In genomic region chr12:30200864-30201263, GRCh38 we compare ENCODE assay signal across 15 cellular contexts.
DNase-seq lines count a peak whose midpoint lies in the region; ATAC-seq, FAIRE-seq and TF ChIP-seq lines count a peak whose summit lies in the region.
"Had no signal": no experiment of that assay in that cellular context is flagged by ENCODE, and none has a peak within 500 bp of the region (broad histone marks: within the 10 kb centered on the region; RNA-seq: fewer than 3 reads in every experiment).

No MANE protein-coding gene starts in this region.

- H3K14ac ChIP-seq in H9 (ENCODE audit: insufficient read depth, low read length): no peak overlapping the region; the same call in 1 of the 2 replicates

- peak overlapping the region; percentile 61 to 81 for H3K4me3 Mint-ChIP-seq in H9
- H3K4me3 Mint-ChIP-seq: activated CD4-positive, alpha-beta memory T cell treated with anti-CD3 and anti-CD28 coated beads for 36 hours; B cell had no signal

- peaks cover 33% of the 10 kb centered on the region for H3K27me3 Mint-ChIP-seq in H9 (ENCODE audit: low read depth)

- no peak overlapping the region for H2AK5ac ChIP-seq in H9 (ENCODE audit: insufficient read length, low read length)

- H3K18ac ChIP-seq in H9 (ENCODE audit: insufficient read length, low read depth, low read length): no peak overlapping the region

- H3K4me2 ChIP-seq in H9 (ENCODE audit: insufficient read depth, insufficient read length, low read length) (peak overlapping the region; percentile 47), skeletal muscle satellite cell (ENCODE audit: low read length) (peak overlapping the region; percentile 86)

- H3K9ac ChIP-seq in H9 (ENCODE audit: extremely low read depth, insufficient read length, low read length) (no peak overlapping the region), kidney (ENCODE audit: low read length in 2 of 2) (no peak overlapping the region), skeletal muscle satellite cell (ENCODE audit: low read depth, low read length) (no peak overlapping the region)

- H2BK5ac ChIP-seq in H9 (ENCODE audit: insufficient read length, low read length): no peak overlapping the region

- H3K36me3 ChIP-seq in kidney (ENCODE audit: control insufficient read depth in 1 of 2, insufficient read depth in 2 of 2, low read length in 2 of 2): no peaks in the 10 kb centered on the region
- no peaks in the 10 kb centered on the region for H3K36me3 ChIP-seq in skeletal muscle satellite cell (ENCODE audit: insufficient read depth, low read length)

- TF ChIP-seq CTCF in H9 (conservative IDR thresholded peaks at IDR 0.05) (no peak), coronary artery (IDR thresholded peaks at IDR 0.05) (no peak), kidney (IDR thresholded peaks at IDR 0.05; ENCODE audit: borderline replicate concordance, extremely low read depth, insufficient read depth) (no peak)

- H3K27me3 ChIP-seq in H9 (ENCODE audit: insufficient read depth, low read length) (no peaks in the 10 kb centered on the region; the same call in 1 of the 2 replicates), skeletal muscle satellite cell (ENCODE audit: control insufficient read depth, insufficient read depth, low read length) (peaks cover 28% of the 10 kb centered on the region)

- no peaks in the 10 kb centered on the region for H3K79me2 ChIP-seq in H9 (ENCODE audit: insufficient read depth, low read length)

- H4K5ac ChIP-seq in H9 (ENCODE audit: insufficient read length, low read depth, low read length): no peak overlapping the region

- H3K23me2 ChIP-seq in H9 (ENCODE audit: insufficient read length, low read depth, low read length, poor library complexity, severe bottlenecking): no peaks in the 10 kb centered on the region

- H4K8ac ChIP-seq in H9 (replicated peaks; ENCODE audit: insufficient read length, low read depth, low read length): no peak overlapping the region

- intact Hi-C loops in kidney (cut with DNase I): no loop called here

- H2BK12ac ChIP-seq in H9 (ENCODE audit: insufficient read length, low read depth, low read length): no peak overlapping the region

- DNase-seq in H9 (peak; percentile 41), coronary artery (ENCODE audit: low spot score) (no peak), kidney (peak; percentile 72)
- DNase-seq: activated CD4-positive, alpha-beta memory T cell treated with anti-CD3 and anti-CD28 coated beads for 36 hours; activated naive CD4-positive, alpha-beta T cell treated with Interleukin-2 at 50 U/mL for 16 hours; effector CD4-positive, alpha-beta T cell; GDM1; mucosa of descending colon; PC-3 had no signal

- no peak overlapping the region for H3K56ac ChIP-seq in H9 (ENCODE audit: insufficient read length, low read depth, low read length)

- FAIRE-seq in kidney (lab: Jason Lieb, UNC): no peak

- H4K91ac ChIP-seq in H9 (ENCODE audit: insufficient read length, low read depth, low read length): no peak overlapping the region

- no peak overlapping the region for H3K4ac ChIP-seq in H9 (ENCODE audit: low read depth, low read length)

- no peaks in the 10 kb centered on the region for H3K9me3 ChIP-seq in H9 (ENCODE audit: control insufficient read depth, low read depth, low read length)
- no peaks in the 10 kb centered on the region for H3K9me3 ChIP-seq in kidney (ENCODE audit: control insufficient read depth in 1 of 2, low read length in 2 of 2)
- H3K9me3 ChIP-seq in skeletal muscle satellite cell (replicated peaks; ENCODE audit: low read length): no peaks in the 10 kb centered on the region
- H3K9me3 ChIP-seq: mucosa of descending colon had no signal

- no peaks in the 10 kb centered on the region for H3K9me3 Mint-ChIP-seq in H9
- H3K9me3 Mint-ChIP-seq: activated CD4-positive, alpha-beta memory T cell treated with anti-CD3 and anti-CD28 coated beads for 36 hours had no signal

- H3K79me1 ChIP-seq in H9 (ENCODE audit: insufficient read depth, low read depth, low read length, poor library complexity, severe bottlenecking): no peaks in the 10 kb centered on the region

- peaks cover 15 to 20% of the 10 kb centered on the region in 2 experiments for H3K4me1 Mint-ChIP-seq in H9
- H3K4me1 Mint-ChIP-seq: B cell had no signal

- H2BK20ac ChIP-seq in H9 (ENCODE audit: low read depth, low read length, poor library complexity, severe bottlenecking): no peak overlapping the region

- H3K36me3 Mint-ChIP-seq in H9 (ENCODE audit: insufficient read depth in 1 of 3, low read depth in 3 of 3): no peaks in the 10 kb centered on the region
- H3K36me3 Mint-ChIP-seq: activated CD4-positive, alpha-beta memory T cell treated with anti-CD3 and anti-CD28 coated beads for 36 hours had no signal

- no peaks in the 10 kb centered on the region for H4K20me1 ChIP-seq in H9 (ENCODE audit: control insufficient read depth, insufficient read depth, insufficient read length)

- H3K23ac ChIP-seq in H9 (ENCODE audit: insufficient read length, low read depth, low read length): no peak overlapping the region

- H3K4me3 ChIP-seq in coronary artery (peak overlapping the region; percentile 67), kidney (ENCODE audit: low read length in 2 of 2) (peak overlapping the region; percentile 22 to 37), skeletal muscle satellite cell (ENCODE audit: low read length) (peak overlapping the region; percentile 60)
- H3K4me3 ChIP-seq: mucosa of descending colon had no signal

- no peak overlapping the region for H3K27ac ChIP-seq in H9 (ENCODE audit: insufficient read length, low read depth, low read length)
- no peak overlapping the region for H3K27ac ChIP-seq in coronary artery
- H3K27ac ChIP-seq in kidney (ENCODE audit: low read depth in 2 of 2, low read length in 2 of 2): no peak overlapping the region

- H3K4me1 ChIP-seq in H9 (ENCODE audit: insufficient read depth, low read length) (no peaks in the 10 kb centered on the region), kidney (ENCODE audit: control insufficient read depth in 1 of 2, insufficient read depth in 1 of 2, low read depth in 1 of 2, low read length in 2 of 2) (no peaks in the 10 kb centered on the region), skeletal muscle satellite cell (ENCODE audit: control insufficient read depth, insufficient read depth, low read length) (peaks cover 13% of the 10 kb centered on the region)

- H3T11ph ChIP-seq in H9 (ENCODE audit: low read length): no peak overlapping the region

- ATAC-seq in GM19463 (IDR thresholded peaks at IDR 0.05; ENCODE audit: unreplicated experiment) (no peak), HG02571 (IDR thresholded peaks at IDR 0.05; ENCODE audit: unreplicated experiment) (no peak), HG03135 (IDR thresholded peaks at IDR 0.05; ENCODE audit: unreplicated experiment) (no peak), HG03439 (IDR thresholded peaks at IDR 0.05; ENCODE audit: unreplicated experiment) (no peak)
- ATAC-seq: mucosa of descending colon, PC-3 had no signal

- no peak overlapping the region for H3K27ac Mint-ChIP-seq in H9
- H3K27ac Mint-ChIP-seq: activated CD4-positive, alpha-beta memory T cell treated with anti-CD3 and anti-CD28 coated beads for 36 hours; B cell had no signal

- H2BK120ac ChIP-seq in H9 (ENCODE audit: low read depth, low read length, poor library complexity, severe bottlenecking): no peak overlapping the region

- WGBS in H9 (ENCODE audit: extremely low coverage, insufficient read length, low lambda C conversion rate): no CpG with 5 or more reads among the region's 24 CpGs

- H2BK15ac ChIP-seq in H9 (ENCODE audit: low read depth, low read length): no peak overlapping the region

- H2AFZ ChIP-seq in H9 (ENCODE audit: low read length): no peak overlapping the region
